In genomic region chr13:25371608-25372274, GRCh38 we compare ENCODE assay signal across 9 cellular contexts. TPM values are rescaled to one million over a fixed set of nuclear protein-coding genes. Genes with fewer than 3 reads are reported as not detected.
DNase-seq lines count a peak whose midpoint lies in the region; ATAC-seq, FAIRE-seq and TF ChIP-seq lines count a peak whose summit lies in the region.
"Had no signal": no experiment of that assay in that cellular context is flagged by ENCODE, and none has a peak within 500 bp of the region (broad histone marks: within the 10 kb centered on the region; RNA-seq: fewer than 3 reads in every experiment).

Gene ATP8A2 (plus strand): TSS chr13:25371974. CDS start chr13:25372213, 239 bp downstream.

- ATAC-seq in GM21381 (IDR thresholded peaks at IDR 0.05; ENCODE audit: unreplicated experiment): no peak

- no peaks in the 10 kb centered on the region for H3K36me3 Mint-ChIP-seq in brain

- H3K79me2 ChIP-seq in ACC112 (ENCODE audit: control insufficient read depth, insufficient read depth, low read length, unreplicated experiment): no peaks in the 10 kb centered on the region

- H3K27me3 Mint-ChIP-seq in brain: peaks cover 75% of the 10 kb centered on the region

- CTCF ChIA-PET in HEK293T (lab: Yijun Ruan, JAX): no interaction called here

- H3K27ac Mint-ChIP-seq in brain: peak within 1 kb of the TSS; percentile 54 to 95 (median 91)

- TF ChIP-seq CTCF in brain (conservative IDR thresholded peaks at IDR 0.05) (no peak), D721Med (IDR thresholded peaks at IDR 0.05; ENCODE audit: insufficient read depth, missing control alignments) (no peak)

- no peaks in the 10 kb centered on the region for H3K36me3 ChIP-seq in ACC112 (ENCODE audit: insufficient read depth, low read length)

- H2AFZ ChIP-seq in ACC112 (ENCODE audit: low read length, unreplicated experiment): peak within 1 kb of the TSS; percentile 38

- peaks cover 27% of the 10 kb centered on the region for H3K4me1 Mint-ChIP-seq in brain

- no peak for TF ChIP-seq POLR2A in H54 (IDR thresholded peaks at IDR 0.05; ENCODE audit: low read depth, low read length)

- H3K4me1 ChIP-seq in ACC112 (ENCODE audit: control insufficient read depth, insufficient read depth, low read length, unreplicated experiment): no peaks in the 10 kb centered on the region

- no peak within 1 kb of the TSS for H3K27ac ChIP-seq in ACC112 (ENCODE audit: low read depth, low read length)

- H3K27me3 ChIP-seq in ACC112 (ENCODE audit: insufficient read depth, low read length): peaks cover 78% of the 10 kb centered on the region

- POLR2A ChIA-PET in HEK293T (lab: Yijun Ruan, JAX): no interaction called here

- FAIRE-seq in D721Med (lab: Jason Lieb, UNC): no peak
- FAIRE-seq in H54 (lab: Jason Lieb, UNC): no peak

- peak within 1 kb of the TSS; percentile 89 to 91 (median 90) for H3K4me3 Mint-ChIP-seq in brain

- peak; percentile 28 for DNase-seq in HEK293T (ENCODE audit: extremely low spot score)
- DNase-seq in middle frontal gyrus (ENCODE audit: extremely low spot score, low spot score): peak; percentile 8
- DNase-seq in DMS153 (lab: John Stamatoyannopoulos, UW): no peak
- DNase-seq in D721Med (ENCODE audit: insufficient read length, low spot score): no peak
- no peak for DNase-seq in H54 (ENCODE audit: insufficient read length, low spot score)
- DNase-seq: MV-4-11 had no signal

- H3K4me3 ChIP-seq in ACC112 (ENCODE audit: low read depth, low read length): peak within 1 kb of the TSS; percentile 58; the same call in 1 of the 2 replicates

- peaks cover 0 to 6% (median 0%) of the 10 kb centered on the region in 5 experiments for H3K9me3 Mint-ChIP-seq in brain

TF ChIP-seq in HEK293T, 16 proteins besides CTCF, POLR2A, EP300 and RAD21:
- TF ChIP-seq FOXK2 (IDR thresholded peaks at IDR 0.05) (no peak), CTBP1 (IDR thresholded peaks at IDR 0.05; ENCODE audit: borderline replicate concordance) (no peak), SUZ12 (IDR thresholded peaks at IDR 0.05) (no peak), BHLHE40 (IDR thresholded peaks at IDR 0.05; ENCODE audit: borderline replicate concordance) (no peak), NFRKB (IDR thresholded peaks at IDR 0.05) (no peak), LEF1 (IDR thresholded peaks at IDR 0.05; ENCODE audit: borderline replicate concordance) (no peak), ZNF384 (IDR thresholded peaks at IDR 0.05) (no peak), ARNT (IDR thresholded peaks at IDR 0.05) (no peak), SP1 (IDR thresholded peaks at IDR 0.05) (no peak)

RNA-seq across cellular contexts. Expression of gene ATP8A2, which starts in this region (rescaled TPM):
- polyA plus RNA-seq in brain (ENCODE audit: insufficient read depth, low read depth, low replicate concordance): 24.9 TPM

Comparison
In these comparisons a context has a peak if more than half of its experiments do, and no peak if none do; other contexts are left out.
1. DNase-seq: peak in HEK293T (single experiment) and middle frontal gyrus (single experiment); none in DMS153 (single experiment), D721Med (single experiment) and H54 (single experiment).